8 cellular contexts compared by ENCODE assay signal in the genomic region with DNA sequence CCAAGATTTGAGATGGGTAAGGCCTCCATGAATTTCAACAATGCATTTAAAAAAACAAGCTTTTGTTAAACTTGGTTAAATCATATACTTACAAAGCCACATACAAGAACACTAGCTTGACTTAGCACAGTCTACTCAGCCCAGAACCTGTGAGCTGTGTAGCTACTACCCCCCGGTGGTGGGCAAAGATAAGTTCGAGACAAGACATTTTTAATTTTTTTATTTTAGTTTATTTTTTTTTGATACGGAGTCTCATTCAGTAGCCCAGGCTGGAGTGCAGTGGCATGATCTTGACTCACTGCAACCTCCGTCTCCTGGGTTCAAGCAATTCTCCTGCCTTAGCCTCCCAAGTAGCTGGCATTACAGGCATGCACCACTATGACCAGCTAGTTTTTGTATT. TPM values are rescaled to one million over a fixed set of nuclear protein-coding genes. Genes with fewer than 3 reads are reported as not detected.
A peak's percentile ranks its signal among the peaks of the same experiment; 100 is the strongest.
DNase-seq lines count a peak whose midpoint lies in the region; ATAC-seq and TF ChIP-seq lines count a peak whose summit lies in the region.

No MANE protein-coding gene starts in this region.

- peaks cover 4% of the 10 kb centered on the region; the same call in 1 of the 2 replicates for H3K79me2 ChIP-seq in H9 (ENCODE audit: insufficient read depth, low read length)

- no peak overlapping the region for H3K56ac ChIP-seq in H9 (ENCODE audit: insufficient read length, low read depth, low read length)

- H3K4ac ChIP-seq in H9 (ENCODE audit: low read depth, low read length), result no peak overlapping the region

- H3K18ac ChIP-seq in H9 (ENCODE audit: insufficient read length, low read depth, low read length), result no peak overlapping the region

- no peak overlapping the region for H3K27ac Mint-ChIP-seq in H9

- DNase-seq in AG20443 (ENCODE audit: low spot score) (peak; percentile 33), H9 (peak; percentile 62), Peyer's patch (peak in 2 of 3 donors; percentile 38 to 64), iPS-NIHi7 (ENCODE audit: extremely low spot score) (peak; percentile 20)
- peak; percentile 65 for DNase-seq in activated naive CD4-positive, alpha-beta T cell treated with anti-CD3 and anti-CD28 coated beads, Interleukin-2, amount 50 U/mL, for 16 hours
- peak; percentile 14 to 40 for DNase-seq in stimulated activated CD8-positive, alpha-beta memory T cell treated with anti-CD3 and anti-CD28 coated beads, Interleukin-2, amount 100 ng/mL, for 1 hour (ENCODE audit: low read depth in 2 of 2)

- H3K36me3 Mint-ChIP-seq in H9 (ENCODE audit: insufficient read depth in 1 of 3, low read depth in 3 of 3), result no peaks in the 10 kb centered on the region

- no peaks in the 10 kb centered on the region; the same call in 1 of the 2 replicates for H3K4me1 ChIP-seq in H9 (ENCODE audit: insufficient read depth, low read length)
- H3K4me1 ChIP-seq in Peyer's patch, result peaks cover 0 to 7% (median 0%) of the 10 kb centered on the region in 4 donors

- no peak overlapping the region for H2AFZ ChIP-seq in H9 (ENCODE audit: low read length)

- no peaks in the 10 kb centered on the region for H3K9me3 Mint-ChIP-seq in H9

- H2BK20ac ChIP-seq in H9 (ENCODE audit: low read depth, low read length, poor library complexity, severe bottlenecking), result no peak overlapping the region

- H3K14ac ChIP-seq in H9 (ENCODE audit: insufficient read depth, low read length), result no peak overlapping the region

- H4K20me1 ChIP-seq in H9 (ENCODE audit: control insufficient read depth, insufficient read depth, insufficient read length), result no peaks in the 10 kb centered on the region

- no peak overlapping the region for H3K9ac ChIP-seq in H9 (ENCODE audit: extremely low read depth, insufficient read length, low read length)

- H3K79me1 ChIP-seq in H9 (ENCODE audit: insufficient read depth, low read depth, low read length, poor library complexity, severe bottlenecking), result no peaks in the 10 kb centered on the region

- no peak overlapping the region for H4K5ac ChIP-seq in H9 (ENCODE audit: insufficient read length, low read depth, low read length)

- H3K4me3 ChIP-seq in Peyer's patch, result no peak overlapping the region

- no peak overlapping the region for H3K4me2 ChIP-seq in H9 (ENCODE audit: insufficient read depth, insufficient read length, low read length)

- no peak overlapping the region for H3T11ph ChIP-seq in H9 (ENCODE audit: low read length)

- no peak overlapping the region for H4K8ac ChIP-seq in H9 (replicated peaks; ENCODE audit: insufficient read length, low read depth, low read length)

- H3K4me1 Mint-ChIP-seq in H9, result peaks cover 26 to 27% of the 10 kb centered on the region in 2 experiments

- no peak overlapping the region for H2BK15ac ChIP-seq in H9 (ENCODE audit: low read depth, low read length)

- no peak overlapping the region for H2BK12ac ChIP-seq in H9 (ENCODE audit: insufficient read length, low read depth, low read length)

- no peak overlapping the region for H2BK120ac ChIP-seq in H9 (ENCODE audit: low read depth, low read length, poor library complexity, severe bottlenecking)

- H2BK5ac ChIP-seq in H9 (ENCODE audit: insufficient read length, low read length), result no peak overlapping the region

- H3K23me2 ChIP-seq in H9 (ENCODE audit: insufficient read length, low read depth, low read length, poor library complexity, severe bottlenecking), result peaks cover 9% of the 10 kb centered on the region

- H3K23ac ChIP-seq in H9 (ENCODE audit: insufficient read length, low read depth, low read length), result no peak overlapping the region

- no peaks in the 10 kb centered on the region for H3K27me3 Mint-ChIP-seq in H9 (ENCODE audit: low read depth)

- H3K9me3 ChIP-seq in H9 (ENCODE audit: control insufficient read depth, low read depth, low read length), result no peaks in the 10 kb centered on the region
- no peaks in the 10 kb centered on the region for H3K9me3 ChIP-seq in Peyer's patch

- no CpG with 5 or more reads among the region's 4 CpGs for WGBS in H9 (ENCODE audit: extremely low coverage, insufficient read length, low lambda C conversion rate)

- H3K36me3 ChIP-seq in Peyer's patch, result no peaks in the 10 kb centered on the region

- H3K27me3 ChIP-seq in H9 (ENCODE audit: insufficient read depth, low read length) (no peaks in the 10 kb centered on the region), Peyer's patch (no peaks in the 10 kb centered on the region)

- peak; percentile 71 for TF ChIP-seq CTCF in H9 (conservative IDR thresholded peaks at IDR 0.05)
- TF ChIP-seq CTCF in Peyer's patch (IDR thresholded peaks at IDR 0.05), result peak in 4 of 6 experiments; percentile 11 to 45 (median 36)

- ATAC-seq in HG03342 (IDR thresholded peaks at IDR 0.05; ENCODE audit: unreplicated experiment) (no peak), GM21367 (IDR thresholded peaks at IDR 0.05; ENCODE audit: unreplicated experiment) (no peak)

- no peak overlapping the region for H4K91ac ChIP-seq in H9 (ENCODE audit: insufficient read length, low read depth, low read length)

- H3K27ac ChIP-seq in H9 (ENCODE audit: insufficient read length, low read depth, low read length) (no peak overlapping the region), Peyer's patch (no peak overlapping the region)

- no peak overlapping the region for H2AK5ac ChIP-seq in H9 (ENCODE audit: insufficient read length, low read length)

- TF ChIP-seq POLR2A in Peyer's patch (IDR thresholded peaks at IDR 0.05), result no peak

- H3K4me3 Mint-ChIP-seq in H9, result no peak overlapping the region

RNA-seq across cellular contexts. Expression of gene NECAP1, which starts 3.7 kb away (rescaled TPM):
- total RNA-seq in H9 (2021) (23.9 and 27.2 TPM in 2 replicates), Peyer's patch (10 to 100 TPM; 17.3 to 50.4 (median 35.9) TPM)

RNA-seq across cellular contexts. Expression of gene C3AR1, which starts 12.2 kb away (rescaled TPM):
- total RNA-seq in H9 (2021) (not detected in 2 replicates), Peyer's patch (1 to 10 TPM in 3 of 4 donors, under 1 TPM in 1; 0.70 to 2.9 (median 1.5) TPM)

RNA-seq across cellular contexts. Expression of gene CLEC4A, which starts 45.0 kb away (rescaled TPM):
- total RNA-seq in H9 (2021) (0.18 and 0.37 TPM in 2 replicates), Peyer's patch (10 to 100 TPM in 1 of 4 donors, 1 to 10 TPM in 1, not detected in 2; 8.3 to 10.1 TPM)

RNA-seq across cellular contexts. Expression of gene FOXJ2, which starts 45.9 kb away (rescaled TPM):
- total RNA-seq in H9 (2021), result 5.5 and 5.9 TPM in 2 replicates
- total RNA-seq in Peyer's patch, result 10 to 100 TPM in 3 of 4 donors, 1 to 10 TPM in 1; 9.6 to 16.5 (median 13.9) TPM
